8 cellular contexts compared by ENCODE assay signal in genomic region chr19:47109177-47109540, GRCh38. TPM values are rescaled to one million over a fixed set of nuclear protein-coding genes. Genes with fewer than 3 reads are reported as not detected.
DNase-seq lines count a peak whose midpoint lies in the region; ATAC-seq and TF ChIP-seq lines count a peak whose summit lies in the region.

No MANE protein-coding gene starts in this region.

- TF ChIP-seq CTCF in AG10803 (conservative IDR thresholded peaks at IDR 0.05; ENCODE audit: low read length) (no peak), dorsolateral prefrontal cortex (IDR thresholded peaks at IDR 0.05 in 54 of 56, conservative IDR thresholded peaks at IDR 0.05 in 2 of 56; ENCODE audit: low read depth in 1 of 56, partially characterized antibody in 56 of 56) (no peak)

- H3K36me3 ChIP-seq in Karpas-422 (ENCODE audit: insufficient read depth, low read length): peaks cover 23% of the 10 kb centered on the region; the same call in 1 of the 2 replicates

- H3K4me1 Mint-ChIP-seq in natural killer cell treated with Interleukin-12 subunit alpha and Interleukin-12 subunit beta and Interleukin-15 and Interleukin-18, amount 100 ng/mL, for 72 hours (ENCODE audit: low read depth in 2 of 2): peaks cover 57 to 58% of the 10 kb centered on the region in 2 donors

- peaks cover 32% of the 10 kb centered on the region for H3K36me3 Mint-ChIP-seq in natural killer cell treated with Interleukin-12 subunit alpha and Interleukin-12 subunit beta and Interleukin-15 and Interleukin-18, amount 100 ng/mL, for 72 hours

- peak overlapping the region; percentile 94 for H3K4me3 ChIP-seq in AG10803 (ENCODE audit: low read length)
- H3K4me3 ChIP-seq in Karpas-422 (ENCODE audit: low read length): peak overlapping the region; percentile 95; the same call in 1 of the 2 replicates
- peak overlapping the region in 53 of 59 donors; percentile 62 to 99 (median 93) for H3K4me3 ChIP-seq in dorsolateral prefrontal cortex

- ATAC-seq in natural killer cell treated with Interleukin-12 subunit alpha and Interleukin-12 subunit beta and Interleukin-15 and Interleukin-18, amount 100 ng/mL, for 72 hours: no peak
- no peak for ATAC-seq in GM18519 (IDR thresholded peaks at IDR 0.05; ENCODE audit: low FRiP score, unreplicated experiment)

- intact Hi-C loops in dorsolateral prefrontal cortex (cut with DNase I): no loop called here

- H3K79me2 ChIP-seq in Karpas-422 (ENCODE audit: low read length): peaks cover 79% of the 10 kb centered on the region

- DNase-seq in AG10803 (ENCODE audit: low read depth) (no peak), Karpas-422 (no peak), dorsolateral prefrontal cortex (no peak), HuH-7 (ENCODE audit: low spot score) (no peak), globus pallidus (ENCODE audit: low spot score) (no peak)
- no peak for DNase-seq in natural killer cell treated with Interleukin-12 subunit alpha and Interleukin-12 subunit beta and Interleukin-15 and Interleukin-18, amount 100 ng/mL, for 72 hours (ENCODE audit: low spot score)
- DNase-seq in stimulated activated CD4-positive, alpha-beta T cell treated with anti-CD3 and anti-CD28 coated beads, Interleukin-2, amount 100 ng/mL, for 48 hours: no peak

- H3K27ac ChIP-seq in Karpas-422 (ENCODE audit: low read length) (peak overlapping the region; percentile 99), dorsolateral prefrontal cortex (peak overlapping the region; percentile 87 to 100 (median 100))

- no peak overlapping the region for H2AFZ ChIP-seq in Karpas-422 (ENCODE audit: low read length)

- H3K27me3 ChIP-seq in Karpas-422 (ENCODE audit: low read length): no peaks in the 10 kb centered on the region
- H3K27me3 ChIP-seq in dorsolateral prefrontal cortex: no peaks in the 10 kb centered on the region

- H3K4me3 Mint-ChIP-seq in natural killer cell treated with Interleukin-12 subunit alpha and Interleukin-12 subunit beta and Interleukin-15 and Interleukin-18, amount 100 ng/mL, for 72 hours: peak overlapping the region; percentile 98

- no peaks in the 10 kb centered on the region for H3K9me3 ChIP-seq in Karpas-422 (ENCODE audit: low read length)

- peak overlapping the region; percentile 100; the same call in 1 of the 2 replicates for H3K9ac ChIP-seq in Karpas-422 (ENCODE audit: low read length)

- H4K20me1 ChIP-seq in Karpas-422 (ENCODE audit: insufficient read depth, low read depth, low read length): no peaks in the 10 kb centered on the region

- no peaks in the 10 kb centered on the region for H3K9me2 ChIP-seq in Karpas-422 (replicated peaks; ENCODE audit: insufficient read depth, low read length)

- no peaks in the 10 kb centered on the region for H3K9me3 Mint-ChIP-seq in natural killer cell treated with Interleukin-12 subunit alpha and Interleukin-12 subunit beta and Interleukin-15 and Interleukin-18, amount 100 ng/mL, for 72 hours

- peaks cover 24% of the 10 kb centered on the region for H3K4me1 ChIP-seq in Karpas-422 (ENCODE audit: low read length)

- no peaks in the 10 kb centered on the region for H3K27me3 Mint-ChIP-seq in natural killer cell treated with Interleukin-12 subunit alpha and Interleukin-12 subunit beta and Interleukin-15 and Interleukin-18, amount 100 ng/mL, for 72 hours

- peak overlapping the region; percentile 98 to 100 for H3K27ac Mint-ChIP-seq in natural killer cell treated with Interleukin-12 subunit alpha and Interleukin-12 subunit beta and Interleukin-15 and Interleukin-18, amount 100 ng/mL, for 72 hours

- H3K4me2 ChIP-seq in Karpas-422 (ENCODE audit: low read depth, low read length, poor library complexity, severe bottlenecking): peak overlapping the region; percentile 89

RNA-seq across cellular contexts. Expression of gene ZC3H4, which starts 4.4 kb away (rescaled TPM):
- total RNA-seq in Karpas-422 (2014; rRNA removed; shearing (Covaris generic); ENCODE audit: low replicate concordance): 13.0 and 29.4 TPM in 2 replicates
- 10 to 100 TPM; 28.4 to 56.1 (median 40.3) TPM for total RNA-seq in dorsolateral prefrontal cortex
- 100 to 1,000 TPM; 150 to 169 TPM for total RNA-seq in natural killer cell treated with Interleukin-12 subunit alpha and Interleukin-12 subunit beta and Interleukin-15 and Interleukin-18, amount 100 ng/mL, for 72 hours

RNA-seq across cellular contexts. Expression of gene SAE1, which starts 21.5 kb away (rescaled TPM):
- 47.5 and 83.0 TPM in 2 replicates for total RNA-seq in Karpas-422 (2014; rRNA removed; shearing (Covaris generic); ENCODE audit: low replicate concordance)
- 100 to 1,000 TPM in 2 of 120 experiments, 10 to 100 TPM in 118; 50.2 to 109 (median 75.1) TPM for total RNA-seq in dorsolateral prefrontal cortex
- 100 to 1,000 TPM in 1 of 2 donors, 10 to 100 TPM in 1; 95.6 to 158 TPM for total RNA-seq in natural killer cell treated with Interleukin-12 subunit alpha and Interleukin-12 subunit beta and Interleukin-15 and Interleukin-18, amount 100 ng/mL, for 72 hours
